In the genomic region with DNA sequence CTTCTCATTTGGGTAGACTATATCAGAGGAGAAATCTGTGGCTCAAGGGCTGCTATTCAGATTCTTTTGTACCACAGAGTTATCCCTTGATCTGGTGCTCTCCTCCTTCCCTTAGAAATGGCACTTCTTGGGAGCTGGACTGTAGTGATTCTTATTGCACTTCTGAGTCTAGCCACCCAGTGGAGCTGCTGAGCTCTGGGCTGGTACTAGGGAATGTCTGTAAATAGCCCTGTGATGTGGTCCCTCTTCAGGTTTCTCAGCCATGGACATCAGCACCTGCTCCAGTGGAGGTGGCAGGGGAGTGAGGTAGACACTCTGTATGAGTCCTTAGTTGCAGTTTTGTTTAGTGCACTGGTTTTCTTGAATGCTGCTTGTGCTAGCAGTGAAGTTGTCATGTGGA, we compare ENCODE assay signal across 11 cellular contexts.
DNase-seq lines count a peak whose midpoint lies in the region; ATAC-seq and TF ChIP-seq lines count a peak whose summit lies in the region.
"Had no signal": no experiment of that assay in that cellular context is flagged by ENCODE, and none has a peak within 500 bp of the region (broad histone marks: within the 10 kb centered on the region; RNA-seq: fewer than 3 reads in every experiment).

No MANE protein-coding gene starts in this region.

- H3K4me3 ChIP-seq in epithelial cell of esophagus (ENCODE audit: low read length) (no peak overlapping the region), spleen (no peak overlapping the region)

- TF ChIP-seq CTCF in C4-2B (conservative IDR thresholded peaks at IDR 0.05), result peak; percentile 78
- peak; percentile 22 for TF ChIP-seq CTCF in epithelial cell of esophagus (IDR thresholded peaks at IDR 0.05; ENCODE audit: insufficient read depth, low read depth, low read length, missing control alignments)
- TF ChIP-seq CTCF in spleen (IDR thresholded peaks at IDR 0.05 in 8 of 11, conservative IDR thresholded peaks at IDR 0.05 in 3 of 11), result no peak

- no peaks in the 10 kb centered on the region for H3K4me1 ChIP-seq in spleen

- no peaks in the 10 kb centered on the region for H3K36me3 ChIP-seq in spleen

- H3K9me3 ChIP-seq in spleen, result peaks cover 0 to 14% (median 1%) of the 10 kb centered on the region in 8 donors

- no peaks in the 10 kb centered on the region for H3K27me3 ChIP-seq in spleen (replicated peaks in 1 of 7)

- no peak for TF ChIP-seq POLR2A in spleen (IDR thresholded peaks at IDR 0.05)

- DNase-seq in NCI-H748 (lab: John Stamatoyannopoulos, UW; ENCODE audit: unreplicated experiment), result peak; percentile 87
- DNase-seq in epithelial cell of esophagus (ENCODE audit: low read depth), result no peak
- no peak for DNase-seq in glomerular visceral epithelial cell (ENCODE audit: extremely low spot score)
- no peak for DNase-seq in MV-4-11 (lab: John Stamatoyannopoulos, UW)
- DNase-seq in spleen, result no peak
- DNase-seq: C1 segment of cervical spinal cord, head of caudate nucleus had no signal

- peak; percentile 76 for ATAC-seq in GM18868 (IDR thresholded peaks at IDR 0.05; ENCODE audit: unreplicated experiment)
- ATAC-seq in HG03097 (IDR thresholded peaks at IDR 0.05; ENCODE audit: low FRiP score, unreplicated experiment), result no peak
- ATAC-seq: activated T-helper 17 cell treated with anti-CD3 and anti-CD28 coated beads, Interleukin-2, amount 50 U/mL, for 72 hours had no signal

- H3K27ac ChIP-seq in C4-2B, result no peak overlapping the region
- H3K27ac ChIP-seq in spleen, result no peak overlapping the region

- intact Hi-C loops in spleen (cut with DNase I; ENCODE audit: low total_unique reads), result no loop called here

Comparison
In these comparisons a context has a peak if more than half of its experiments do, and no peak if none do; other contexts are left out.
1. CTCF ChIP-seq: peak in C4-2B (single experiment) and epithelial cell of esophagus (single experiment); none in spleen (0 of 11).